20 cellular contexts compared by ENCODE assay signal in the genomic region with DNA sequence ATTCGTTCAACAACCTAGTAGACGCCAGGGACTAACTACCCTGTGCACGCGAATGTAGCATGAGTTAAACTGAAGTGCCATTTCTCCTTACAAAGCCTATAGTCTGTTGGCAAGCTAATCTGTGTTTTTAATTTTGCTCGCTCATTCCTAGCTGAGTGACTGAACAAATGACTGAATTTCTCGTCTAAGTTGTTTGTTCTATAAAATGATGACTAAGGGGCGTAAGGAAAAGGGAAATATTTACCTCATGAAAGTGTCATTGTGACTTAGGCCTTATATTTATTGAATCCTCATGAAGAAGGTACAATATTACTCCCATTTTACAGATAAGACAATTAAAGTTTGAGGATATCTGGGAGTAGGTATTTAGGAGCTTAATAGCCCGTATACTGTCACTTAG.
DNase-seq lines count a peak whose midpoint lies in the region; ATAC-seq, FAIRE-seq and TF ChIP-seq lines count a peak whose summit lies in the region.
"Had no signal": no experiment of that assay in that cellular context is flagged by ENCODE, and none has a peak within 500 bp of the region (broad histone marks: within the 10 kb centered on the region; RNA-seq: fewer than 3 reads in every experiment).

No MANE protein-coding gene starts in this region.

- no peak overlapping the region for H3K27ac ChIP-seq in PC-3 (ENCODE audit: low read length)
- H3K27ac ChIP-seq in ascending aorta, result peak overlapping the region; percentile 60 to 72
- H3K27ac ChIP-seq in thoracic aorta, result peak overlapping the region; percentile 49 to 61
- no peak overlapping the region for H3K27ac ChIP-seq in transverse colon
- H3K27ac ChIP-seq: 22Rv1; A549; BLaER1 treated with 17β-estradiol and CSF1 and Interleukin-3, amounts not matched to agents 10 nM and 100 nM; C4-2B had no signal

- H3K4me2 ChIP-seq in PC-3 (ENCODE audit: low read length), result peak overlapping the region; percentile 1; the same call in 1 of the 2 replicates
- H3K4me2 ChIP-seq: A549; BLaER1 treated with 17β-estradiol and CSF1 and Interleukin-3, amounts not matched to agents 10 nM and 100 nM had no signal

- no peak for DNase-seq in GM18507 (ENCODE audit: extremely low spot score, insufficient read length, low read depth)
- DNase-seq in PC-3, result peak; percentile 58
- DNase-seq in ascending aorta (ENCODE audit: low spot score in 2 of 2), result no peak
- no peak for DNase-seq in thoracic aorta (ENCODE audit: low spot score)
- no peak for DNase-seq in COR-L47 (lab: John Stamatoyannopoulos, UW)
- DNase-seq in NCI-H1092 (lab: John Stamatoyannopoulos, UW), result no peak
- DNase-seq in transverse colon, result no peak
- no peak for DNase-seq in stimulated activated naive CD4-positive, alpha-beta T cell treated with Interleukin-2 at 50 U/mL for 16 hours (lab: John Stamatoyannopoulos, UW)
- DNase-seq: AML-193; CD4-positive, alpha-beta T cell; CD8-positive, alpha-beta T cell; DMS79 treated with DMSO at 0.1 percent for 48 hours; GF-D8 had no signal

- ATAC-seq in PC-3 (peak; percentile 73), thoracic aorta (ENCODE audit: insufficient number of reproducible peaks, low FRiP score, low read depth) (no peak)
- ATAC-seq: A549; CD8-positive, alpha-beta T cell had no signal

- BruUV-seq in PC-3 (replicated peaks; lab: Mats Ljungman, UMichigan), result no TSS peak

- no peak overlapping the region for H3K4me3 ChIP-seq in PC-3 (ENCODE audit: low read length)
- no peak overlapping the region for H3K4me3 ChIP-seq in ascending aorta
- H3K4me3 ChIP-seq in thoracic aorta, result no peak overlapping the region
- no peak overlapping the region for H3K4me3 ChIP-seq in transverse colon
- H3K4me3 ChIP-seq: A549; BLaER1 treated with 17β-estradiol and CSF1 and Interleukin-3, amounts not matched to agents 10 nM and 100 nM had no signal

- H3K9me3 ChIP-seq in PC-3 (ENCODE audit: low read length) (no peaks in the 10 kb centered on the region), ascending aorta (no peaks in the 10 kb centered on the region), thoracic aorta (no peaks in the 10 kb centered on the region), transverse colon (no peaks in the 10 kb centered on the region)
- H3K9me3 ChIP-seq: A549; BLaER1 treated with 17β-estradiol and CSF1 and Interleukin-3, amounts not matched to agents 10 nM and 100 nM had no signal

- no peaks in the 10 kb centered on the region for H3F3A ChIP-seq in PC-3 (ENCODE audit: low read length, unreplicated experiment)

- H4K20me1 ChIP-seq in PC-3 (ENCODE audit: low read length), result no peaks in the 10 kb centered on the region
- H4K20me1 ChIP-seq: BLaER1 treated with 17β-estradiol and CSF1 and Interleukin-3, amounts not matched to agents 10 nM and 100 nM had no signal

- peaks cover 17% of the 10 kb centered on the region for H3K4me1 ChIP-seq in PC-3 (ENCODE audit: insufficient read depth, low read length)
- peaks cover 3 to 20% of the 10 kb centered on the region in 2 donors for H3K4me1 ChIP-seq in ascending aorta
- peaks cover 28 to 55% of the 10 kb centered on the region in 2 donors for H3K4me1 ChIP-seq in thoracic aorta (ENCODE audit: control insufficient read depth in 1 of 2, low read depth in 2 of 2)
- no peaks in the 10 kb centered on the region for H3K4me1 ChIP-seq in transverse colon
- H3K4me1 ChIP-seq: A549; BLaER1 treated with 17β-estradiol and CSF1 and Interleukin-3, amounts not matched to agents 10 nM and 100 nM had no signal

- no peaks in the 10 kb centered on the region for H3K79me2 ChIP-seq in PC-3 (ENCODE audit: low read length)

- POLR2A ChIA-PET in PC-3 (lab: Charles Lee; ENCODE audit: unreplicated experiment), result interaction anchor here (0.5 kb wide), 1 partner anchor 803 kb away, joined by 6 read pairs; no protein-coding TSS in a partner anchor

- no peak overlapping the region for H2AFZ ChIP-seq in PC-3 (ENCODE audit: low read length)

- 72 to 83% methylated on average over 8 of the region's 8 CpGs for WGBS in transverse colon (ENCODE audit: low coverage in 1 of 2), 2 donors

- no peaks in the 10 kb centered on the region for H3K9me2 ChIP-seq in PC-3 (replicated peaks; ENCODE audit: low read length)

- intact Hi-C loops in PC-3 (cut with micrococcal nuclease) (no loop called here), ascending aorta (cut with DNase I) (no loop called here), transverse colon (cut with DNase I; ENCODE audit: low total_unique reads) (no loop called here)

- no peak for TF ChIP-seq EP300 in transverse colon (IDR thresholded peaks at IDR 0.05; ENCODE audit: low read depth)

- in situ Hi-C loops in transverse colon (cut with MboI; ENCODE audit: low pct_ligation_motif_present in 1 of 4, low pct_unique_long_range_greater_than_20kb in 1 of 4, low sequenced_read_pairs in 3 of 4), result no loop called here

- H3K27me3 ChIP-seq in PC-3 (ENCODE audit: low read length) (no peaks in the 10 kb centered on the region), ascending aorta (no peaks in the 10 kb centered on the region), thoracic aorta (replicated peaks; ENCODE audit: insufficient read depth) (no peaks in the 10 kb centered on the region), transverse colon (no peaks in the 10 kb centered on the region)
- H3K27me3 ChIP-seq: BLaER1 treated with 17β-estradiol and CSF1 and Interleukin-3, amounts not matched to agents 10 nM and 100 nM had no signal

- CTCF ChIA-PET in PC-3 (lab: Charles Lee), result interaction anchor here (0.6 kb wide), 1 partner anchor 1148 kb away, joined by 3 read pairs; no protein-coding TSS in a partner anchor

- H3K36me3 ChIP-seq in PC-3 (ENCODE audit: low read depth, low read length) (no peaks in the 10 kb centered on the region), ascending aorta (no peaks in the 10 kb centered on the region), thoracic aorta (no peaks in the 10 kb centered on the region), transverse colon (no peaks in the 10 kb centered on the region)
- H3K36me3 ChIP-seq: BLaER1 treated with 17β-estradiol and CSF1 and Interleukin-3, amounts not matched to agents 10 nM and 100 nM had no signal

- no peak for TF ChIP-seq POLR2A in transverse colon (IDR thresholded peaks at IDR 0.05)

- TF ChIP-seq CTCF in PC-3 (conservative IDR thresholded peaks at IDR 0.05; ENCODE audit: low read depth, low read length), result no peak
- no peak for TF ChIP-seq CTCF in ascending aorta (IDR thresholded peaks at IDR 0.05)
- TF ChIP-seq CTCF in thoracic aorta (IDR thresholded peaks at IDR 0.05), result no peak
- no peak for TF ChIP-seq CTCF in transverse colon (IDR thresholded peaks at IDR 0.05)

- peak; percentile 29 for FAIRE-seq in GM18507 (lab: Jason Lieb, UNC)
- FAIRE-seq: A549, D721Med, G401.6, GM12891 had no signal

- H3K9ac ChIP-seq in PC-3 (ENCODE audit: low read length), result no peak overlapping the region
- H3K9ac ChIP-seq: BLaER1 treated with 17β-estradiol and CSF1 and Interleukin-3, amounts not matched to agents 10 nM and 100 nM had no signal

Comparison
In these comparisons a context has a peak if more than half of its experiments do, and no peak if none do; other contexts are left out.
1. H3K27ac ChIP-seq: peak in ascending aorta (2 of 2) and thoracic aorta (2 of 2); none in PC-3 (single experiment) and transverse colon (0 of 4).